15 cellular contexts compared by ENCODE assay signal in genomic region chr6:108156938-108157233, GRCh38. TPM values are rescaled to one million over a fixed set of nuclear protein-coding genes. Genes with fewer than 3 reads are reported as not detected.
DNase-seq lines count a peak whose midpoint lies in the region; ATAC-seq and TF ChIP-seq lines count a peak whose summit lies in the region.
"Had no signal": no experiment of that assay in that cellular context is flagged by ENCODE, and none has a peak within 500 bp of the region (broad histone marks: within the 10 kb centered on the region; RNA-seq: fewer than 3 reads in every experiment).

No MANE protein-coding gene starts in this region.

- H3K27me3 ChIP-seq in iPS-20b (ENCODE audit: insufficient read depth, low read length) (peaks cover 100% of the 10 kb centered on the region), suprapubic skin (peaks cover 100% of the 10 kb centered on the region), SJCRH30 (no peaks in the 10 kb centered on the region)
- H3K27me3 ChIP-seq: ovary had no signal

- H3K9me3 ChIP-seq in iPS-20b (ENCODE audit: insufficient read depth, low read depth, low read length): no peaks in the 10 kb centered on the region
- H3K9me3 ChIP-seq in suprapubic skin: no peaks in the 10 kb centered on the region
- no peaks in the 10 kb centered on the region for H3K9me3 ChIP-seq in SJCRH30 (replicated peaks)
- H3K9me3 ChIP-seq: ascending aorta, vagina had no signal

- TF ChIP-seq EP300 in suprapubic skin (IDR thresholded peaks at IDR 0.05): no peak

- WGBS in suprapubic skin: 23% methylated on average over 8 of the region's 8 CpGs

- H3K27ac Mint-ChIP-seq in activated CD8-positive, alpha-beta T cell treated with anti-CD3 and anti-CD28 coated beads for 36 hours: no peak overlapping the region

- CTCF ChIA-PET in activated CD8-positive, alpha-beta T cell treated with anti-CD3 and anti-CD28 coated beads for 36 hours (lab: Charles Lee): interaction anchor here (1.2 kb wide), 1 partner anchor 8 kb away, joined by 4 read pairs; no protein-coding TSS in a partner anchor

- peaks cover 15% of the 10 kb centered on the region for H3K4me1 Mint-ChIP-seq in activated T-cell treated with anti-CD3 and anti-CD28 coated beads, Interleukin-2, amount 50 U/mL, for 4 hours (ENCODE audit: low read depth)
- H3K4me1 Mint-ChIP-seq in activated CD8-positive, alpha-beta T cell treated with anti-CD3 and anti-CD28 coated beads for 36 hours (ENCODE audit: low read depth): peaks cover 11% of the 10 kb centered on the region

- H3K9me3 Mint-ChIP-seq in activated T-cell treated with anti-CD3 and anti-CD28 coated beads, Interleukin-2, amount 50 U/mL, for 4 hours: no peaks in the 10 kb centered on the region
- H3K9me3 Mint-ChIP-seq in activated CD8-positive, alpha-beta T cell treated with anti-CD3 and anti-CD28 coated beads for 36 hours: no peaks in the 10 kb centered on the region

- intact Hi-C loops in activated CD8-positive, alpha-beta T cell treated with anti-CD3 and anti-CD28 coated beads for 36 hours (cut with micrococcal nuclease): no loop called here

- TF ChIP-seq POLR2A in suprapubic skin (IDR thresholded peaks at IDR 0.05): no peak

- TF ChIP-seq CTCF in activated CD8-positive, alpha-beta T cell treated with anti-CD3 and anti-CD28 coated beads for 36 hours (IDR thresholded peaks at IDR 0.05): no peak
- TF ChIP-seq CTCF in suprapubic skin (IDR thresholded peaks at IDR 0.05): no peak

- H3K9ac ChIP-seq in iPS-20b (ENCODE audit: low read depth, low read length): no peak overlapping the region

- no peak overlapping the region for H3K27ac ChIP-seq in iPS-20b (ENCODE audit: low read length)
- H3K27ac ChIP-seq in suprapubic skin: no peak overlapping the region
- H3K27ac ChIP-seq in SJCRH30: no peak overlapping the region
- H3K27ac ChIP-seq: ascending aorta, ovary, vagina had no signal

- H3K36me3 Mint-ChIP-seq in activated T-cell treated with anti-CD3 and anti-CD28 coated beads, Interleukin-2, amount 50 U/mL, for 4 hours (ENCODE audit: insufficient read depth): peaks cover 2% of the 10 kb centered on the region
- no peaks in the 10 kb centered on the region for H3K36me3 Mint-ChIP-seq in activated CD8-positive, alpha-beta T cell treated with anti-CD3 and anti-CD28 coated beads for 36 hours (ENCODE audit: low read depth)

- H3K4me3 ChIP-seq in iPS-20b (ENCODE audit: low read length) (peak overlapping the region; percentile 31; the same call in 1 of the 2 replicates), suprapubic skin (peak overlapping the region; percentile 46), SJCRH30 (no peak overlapping the region)
- H3K4me3 ChIP-seq: ovary had no signal

- H3K27me3 Mint-ChIP-seq in activated T-cell treated with anti-CD3 and anti-CD28 coated beads, Interleukin-2, amount 50 U/mL, for 4 hours (ENCODE audit: low read depth): peaks cover 85% of the 10 kb centered on the region
- H3K27me3 Mint-ChIP-seq in activated CD8-positive, alpha-beta T cell treated with anti-CD3 and anti-CD28 coated beads for 36 hours: peaks cover 72% of the 10 kb centered on the region

- H3K36me3 ChIP-seq in iPS-20b (ENCODE audit: insufficient read depth, low read depth, low read length) (no peaks in the 10 kb centered on the region), suprapubic skin (no peaks in the 10 kb centered on the region), SJCRH30 (no peaks in the 10 kb centered on the region)
- H3K36me3 ChIP-seq: ascending aorta, ovary, vagina had no signal

- peaks cover 3% of the 10 kb centered on the region; the same call in 1 of the 2 replicates for H3K4me1 ChIP-seq in iPS-20b (ENCODE audit: insufficient read depth, low read length)
- peaks cover 27% of the 10 kb centered on the region for H3K4me1 ChIP-seq in suprapubic skin
- peaks cover 13% of the 10 kb centered on the region for H3K4me1 ChIP-seq in SJCRH30

- POLR2A ChIA-PET in activated CD8-positive, alpha-beta T cell treated with anti-CD3 and anti-CD28 coated beads for 36 hours (lab: Charles Lee): no interaction called here

- ATAC-seq in activated T-cell treated with anti-CD3 and anti-CD28 coated beads, Interleukin-2, amount 50 U/mL, for 4 hours: no peak
- no peak for ATAC-seq in activated CD8-positive, alpha-beta T cell treated with anti-CD3 and anti-CD28 coated beads for 36 hours
- no peak for ATAC-seq in GM19452 (IDR thresholded peaks at IDR 0.05; ENCODE audit: unreplicated experiment)

- DNase-seq in activated T-cell treated with anti-CD3 and anti-CD28 coated beads, Interleukin-2, amount 50 U/mL, for 4 hours: no peak
- DNase-seq in activated T-cell treated with anti-CD3 and anti-CD28 coated beads for 4 hours (no peak), suprapubic skin (ENCODE audit: low spot score in 2 of 2) (no peak), SJCRH30 (no peak)
- DNase-seq in activated CD8-positive, alpha-beta T cell treated with anti-CD3 and anti-CD28 coated beads for 36 hours: no peak
- no peak for DNase-seq in activated CD8-positive, alpha-beta memory T cell treated with anti-CD3 and anti-CD28 coated beads, Interleukin-2, amount 50 U/mL, for 4 hours
- DNase-seq: activated CD8-positive, alpha-beta memory T cell treated with anti-CD3 and anti-CD28 coated beads, Interleukin-2, amount 50 U/mL, for 48 hours; NCI-H1105; ovary had no signal

- peak overlapping the region; percentile 26 for H3K4me3 Mint-ChIP-seq in activated T-cell treated with anti-CD3 and anti-CD28 coated beads, Interleukin-2, amount 50 U/mL, for 4 hours
- peak overlapping the region; percentile 5 for H3K4me3 Mint-ChIP-seq in activated CD8-positive, alpha-beta T cell treated with anti-CD3 and anti-CD28 coated beads for 36 hours

RNA-seq across cellular contexts. Expression of gene NR2E1, which starts 8.9 kb away (rescaled TPM):
- not detected for total RNA-seq in activated T-cell treated with anti-CD3 and anti-CD28 coated beads, Interleukin-2, amount 50 U/mL, for 4 hours
- total RNA-seq in activated CD8-positive, alpha-beta T cell treated with anti-CD3 and anti-CD28 coated beads for 36 hours: not detected
- total RNA-seq in suprapubic skin: under 1 TPM in 1 of 4 donors, not detected in 3; 0.38 TPM
- total RNA-seq in SJCRH30 (2014; rRNA removed; shearing (Covaris generic)): 0.13 and 0.22 TPM in 2 replicates
- total RNA-seq: ascending aorta, glomerular endothelial cell, liver, ovary, vagina had no signal
